ENCODE assay signal across 24 cellular contexts in the genomic region with DNA sequence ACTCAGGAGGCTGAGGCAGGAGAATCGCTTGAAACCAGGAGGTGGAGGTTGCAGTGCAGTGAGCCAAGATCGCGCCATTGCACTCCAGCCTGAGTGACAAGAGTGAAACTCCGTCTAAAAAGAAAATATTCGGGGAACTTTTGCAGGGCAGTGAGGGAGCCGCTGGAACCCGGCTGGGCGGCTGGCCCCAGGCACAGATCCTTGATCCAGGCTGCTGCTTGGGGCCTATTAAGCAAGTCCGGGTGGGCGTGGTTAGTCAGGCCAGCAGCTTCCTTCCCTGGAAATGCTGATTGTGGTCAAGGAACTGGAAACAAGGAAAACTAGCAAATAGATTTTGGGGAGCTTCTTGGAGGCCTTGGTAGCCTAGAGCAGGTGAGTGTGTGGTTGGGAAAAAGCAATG.
"Had no signal": no experiment of that assay in that cellular context is flagged by ENCODE, and none has a peak within 500 bp of the region (broad histone marks: within the 10 kb centered on the region; RNA-seq: fewer than 3 reads in every experiment).

No MANE protein-coding gene starts in this region.

- H3K27me3 ChIP-seq: breast epithelium, gastrocnemius medialis, tibial artery had no signal

- H3K9me3 ChIP-seq: breast epithelium, gastrocnemius medialis, tibial artery had no signal

- H3K27ac ChIP-seq: breast epithelium, gastrocnemius medialis, skin epidermis, tibial artery, VCaP had no signal

- H3K4me1 ChIP-seq: breast epithelium, gastrocnemius medialis, tibial artery had no signal

- H3K27ac Mint-ChIP-seq: activated CD4-positive, alpha-beta memory T cell treated with anti-CD3 and anti-CD28 coated beads for 36 hours; activated naive CD4-positive, alpha-beta T cell treated with anti-CD3 and anti-CD28 coated beads, Interleukin-2, amount 10 ng/mL, durations not matched to agents 7 days and 5 days; activated naive CD8-positive, alpha-beta T cell treated with anti-CD3 and anti-CD28 coated beads, Interleukin-2, amount 10 ng/mL, durations not matched to agents 7 days and 5 days; activated T-cell treated with anti-CD3 and anti-CD28 coated beads, Interleukin-2, amount 50 U/mL, for 24 hours; natural killer cell treated with Interleukin-12 subunit alpha and Interleukin-12 subunit beta and Interleukin-15 and Interleukin-18, amount 100 ng/mL, for 72 hours had no signal

- H3K27me3 Mint-ChIP-seq: activated CD4-positive, alpha-beta memory T cell treated with anti-CD3 and anti-CD28 coated beads for 36 hours; activated naive CD4-positive, alpha-beta T cell treated with anti-CD3 and anti-CD28 coated beads, Interleukin-2, amount 10 ng/mL, durations not matched to agents 7 days and 5 days; activated naive CD8-positive, alpha-beta T cell treated with anti-CD3 and anti-CD28 coated beads, Interleukin-2, amount 10 ng/mL, durations not matched to agents 7 days and 5 days; activated T-cell treated with anti-CD3 and anti-CD28 coated beads, Interleukin-2, amount 50 U/mL, for 24 hours; central memory CD8-positive, alpha-beta T cell; natural killer cell treated with Interleukin-12 subunit alpha and Interleukin-12 subunit beta and Interleukin-15 and Interleukin-18, amount 100 ng/mL, for 72 hours had no signal

- DNase-seq: activated CD4-positive, alpha-beta memory T cell treated with anti-CD3 and anti-CD28 coated beads for 36 hours; activated CD4-positive, alpha-beta T cell treated with anti-CD3 and anti-CD28 coated beads for 48 hours; activated CD8-positive, alpha-beta memory T cell treated with anti-CD3 and anti-CD28 coated beads, Interleukin-2, amount 50 U/mL, for 4 hours; activated gamma-delta T cell; activated naive CD4-positive, alpha-beta T cell treated with anti-CD3 and anti-CD28 coated beads, Interleukin-2, amount 10 ng/mL, durations not matched to agents 7 days and 5 days; activated naive CD8-positive, alpha-beta T cell treated with anti-CD3 and anti-CD28 coated beads, Interleukin-2, amount 10 ng/mL, durations not matched to agents 7 days and 5 days; activated T-cell treated with anti-CD3 and anti-CD28 coated beads, Interleukin-2, amount 50 U/mL, for 24 hours; dermis blood vessel endothelial cell; effector CD8-positive, alpha-beta T cell; gastrocnemius medialis; glutamatergic neuron; left colon; mesenchymal stem cell; stimulated activated CD4-positive, alpha-beta T cell treated with anti-CD3 and anti-CD28 coated beads, Interleukin-12 subunit alpha, Interleukin-12 subunit beta, amount 100 ng/mL, for 4 hours; stimulated activated CD4-positive, alpha-beta T cell treated with anti-CD3 and anti-CD28 coated beads, Interleukin-4, amount 100 ng/mL, for 1 hour; stimulated activated naive CD8-positive, alpha-beta T cell treated with anti-CD3 and anti-CD28 coated beads, Interleukin-15, Interleukin-2, amounts not matched to agents 100 U/mL and 50 U/mL, for 24 hours; T-helper 9 cell; tibial artery had no signal

- H3K4me1 Mint-ChIP-seq: activated naive CD4-positive, alpha-beta T cell treated with anti-CD3 and anti-CD28 coated beads, Interleukin-2, amount 10 ng/mL, durations not matched to agents 7 days and 5 days; activated naive CD8-positive, alpha-beta T cell treated with anti-CD3 and anti-CD28 coated beads, Interleukin-2, amount 10 ng/mL, durations not matched to agents 7 days and 5 days; central memory CD8-positive, alpha-beta T cell had no signal

- ATAC-seq: activated CD4-positive, CD25-positive, alpha-beta regulatory T cell treated with anti-CD3 and anti-CD28 coated beads, Interleukin-2, amount 50 U/mL, for 24 hours; gastrocnemius medialis; left colon; natural killer cell treated with Interleukin-12 subunit alpha and Interleukin-12 subunit beta and Interleukin-15 and Interleukin-18, amount 100 ng/mL, for 72 hours; stimulated activated naive CD8-positive, alpha-beta T cell treated with anti-CD3 and anti-CD28 coated beads, Interleukin-15, Interleukin-2, amounts not matched to agents 100 U/mL and 50 U/mL, for 24 hours had no signal

- H3K9me3 Mint-ChIP-seq: activated CD4-positive, alpha-beta memory T cell treated with anti-CD3 and anti-CD28 coated beads for 36 hours; activated naive CD4-positive, alpha-beta T cell treated with anti-CD3 and anti-CD28 coated beads, Interleukin-2, amount 10 ng/mL, durations not matched to agents 7 days and 5 days; activated naive CD8-positive, alpha-beta T cell treated with anti-CD3 and anti-CD28 coated beads, Interleukin-2, amount 10 ng/mL, durations not matched to agents 7 days and 5 days; activated T-cell treated with anti-CD3 and anti-CD28 coated beads, Interleukin-2, amount 50 U/mL, for 24 hours; central memory CD8-positive, alpha-beta T cell; natural killer cell treated with Interleukin-12 subunit alpha and Interleukin-12 subunit beta and Interleukin-15 and Interleukin-18, amount 100 ng/mL, for 72 hours had no signal

- H3K4me3 ChIP-seq: breast epithelium, gastrocnemius medialis, skin epidermis, tibial artery had no signal

- H3K4me3 Mint-ChIP-seq: activated CD4-positive, alpha-beta memory T cell treated with anti-CD3 and anti-CD28 coated beads for 36 hours; activated naive CD4-positive, alpha-beta T cell treated with anti-CD3 and anti-CD28 coated beads, Interleukin-2, amount 10 ng/mL, durations not matched to agents 7 days and 5 days; activated naive CD8-positive, alpha-beta T cell treated with anti-CD3 and anti-CD28 coated beads, Interleukin-2, amount 10 ng/mL, durations not matched to agents 7 days and 5 days; activated T-cell treated with anti-CD3 and anti-CD28 coated beads, Interleukin-2, amount 50 U/mL, for 24 hours; central memory CD8-positive, alpha-beta T cell; natural killer cell treated with Interleukin-12 subunit alpha and Interleukin-12 subunit beta and Interleukin-15 and Interleukin-18, amount 100 ng/mL, for 72 hours had no signal
